28 cellular contexts compared by ENCODE assay signal in the genomic region with DNA sequence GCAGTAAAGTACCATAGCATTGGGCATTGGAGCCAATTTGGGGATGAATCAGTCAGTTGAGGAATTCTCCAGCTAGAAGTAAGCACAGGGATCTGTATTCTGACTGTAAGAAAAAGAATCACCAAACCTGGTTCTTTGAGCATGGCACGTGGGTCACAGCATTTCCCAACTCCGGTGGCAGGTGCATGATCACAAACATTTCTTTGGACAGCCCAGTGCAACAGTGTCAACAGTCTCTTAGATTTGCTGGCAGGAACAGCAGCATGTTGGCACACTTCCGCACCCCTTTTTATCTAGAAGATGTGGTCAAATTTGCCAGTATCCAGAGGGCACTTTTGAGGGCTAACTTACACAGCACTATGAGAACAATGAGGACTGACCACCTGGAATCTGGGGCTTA.
"Had no signal": no experiment of that assay in that cellular context is flagged by ENCODE, and none has a peak within 500 bp of the region (broad histone marks: within the 10 kb centered on the region; RNA-seq: fewer than 3 reads in every experiment).

No MANE protein-coding gene starts in this region.

- H3K36me3 ChIP-seq: neural progenitor cell, ovary, spleen, suprapubic skin, tibial artery, transverse colon, upper lobe of right lung, uterus had no signal

- H3K4me3 ChIP-seq: neural progenitor cell, ovary, psoas muscle, skin epidermis, smooth muscle cell, spleen, suprapubic skin, testis, tibial artery, transverse colon, upper lobe of right lung, uterus had no signal

- ATAC-seq: naive thymus-derived CD4-positive, alpha-beta T cell; natural killer cell; psoas muscle; right cardiac atrium; sciatic nerve; stimulated activated memory B cell treated with anti-CD40 and anti-IgM and Interleukin-4, amounts not matched to agents 10 μg/mL and 1 μg/mL and 100 μg/mL, for 72 hours; stimulated activated naive CD8-positive, alpha-beta T cell treated with anti-CD3 and anti-CD28 coated beads, Interleukin-15, amount 100 ng/mL, for 72 hours; stimulated activated naive CD8-positive, alpha-beta T cell treated with anti-CD3 and anti-CD28 coated beads, Interleukin-15, Interleukin-2, amounts not matched to agents 100 U/mL and 50 U/mL, for 24 hours; upper lobe of right lung had no signal

- DNase-seq: naive thymus-derived CD4-positive, alpha-beta T cell; natural killer cell; occipital lobe; ovary; posterior cingulate gyrus; psoas muscle; right cardiac atrium; spleen; stimulated activated CD4-positive, alpha-beta T cell treated with anti-CD3 and anti-CD28 coated beads, Interleukin-12 subunit alpha, Interleukin-12 subunit beta, amount 100 ng/mL, for 4 hours; stimulated activated CD4-positive, alpha-beta T cell treated with anti-CD3 and anti-CD28 coated beads, Interleukin-1b, Interleukin-23, amount 100 ng/mL, for 48 hours; stimulated activated CD4-positive, alpha-beta T cell treated with anti-CD3 and anti-CD28 coated beads, Interleukin-4, amount 100 ng/mL, for 1 hour; stimulated activated CD4-positive, alpha-beta T cell treated with anti-CD3 and anti-CD28 coated beads, Interleukin-4, amount 100 ng/mL, for 4 hours; stimulated activated CD8-positive, alpha-beta memory T cell treated with anti-CD3 and anti-CD28 coated beads, Interleukin-4, amount 100 ng/mL, for 48 hours; stimulated activated naive CD4-positive, alpha-beta T cell; stimulated activated naive CD8-positive, alpha-beta T cell treated with anti-CD3 and anti-CD28 coated beads, Interleukin-15, amount 100 ng/mL, for 72 hours; stimulated activated naive CD8-positive, alpha-beta T cell treated with anti-CD3 and anti-CD28 coated beads, Interleukin-15, Interleukin-2, amounts not matched to agents 100 U/mL and 50 U/mL, for 24 hours; testis; tibial artery; transverse colon; upper lobe of right lung; uterus had no signal

- H3K27ac ChIP-seq: neural progenitor cell, ovary, parathyroid adenoma, psoas muscle, skin epidermis, spleen, suprapubic skin, testis, tibial artery, transverse colon, upper lobe of right lung, uterus had no signal

- H3K9me3 ChIP-seq: ovary, psoas muscle, spleen, suprapubic skin, testis, tibial artery, transverse colon, upper lobe of right lung, uterus had no signal

- H3K27me3 ChIP-seq: neural progenitor cell, ovary, spleen, suprapubic skin, testis, tibial artery, transverse colon, upper lobe of right lung, uterus had no signal

- H3K4me1 ChIP-seq: neural progenitor cell, parathyroid adenoma, psoas muscle, spleen, suprapubic skin, testis, tibial artery, transverse colon, upper lobe of right lung, uterus had no signal
